ENCODE assay signal across 9 cellular contexts in the genomic region with DNA sequence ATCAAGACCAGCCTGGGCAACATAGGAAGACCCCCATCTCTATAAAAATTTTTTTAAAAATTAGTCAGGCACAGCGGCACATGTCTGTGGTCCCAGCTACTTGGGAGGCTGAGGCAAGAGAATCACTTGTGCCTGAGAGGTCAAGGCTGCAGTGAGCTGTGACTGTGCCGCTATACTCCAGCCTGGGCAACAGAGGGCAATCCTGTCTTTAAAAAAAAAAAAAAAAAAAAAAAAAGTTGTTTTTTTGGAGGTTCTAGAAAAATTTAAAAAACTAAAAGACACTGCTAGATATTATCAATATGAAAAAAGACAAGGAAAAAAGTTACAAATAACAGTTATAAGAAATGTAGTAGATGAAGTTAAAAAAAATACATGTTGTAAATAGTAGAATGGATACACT. TPM values are rescaled to one million over a fixed set of nuclear protein-coding genes. Genes with fewer than 3 reads are reported as not detected.
A peak's percentile ranks its signal among the peaks of the same experiment; 100 is the strongest.
DNase-seq lines count a peak whose midpoint lies in the region; ATAC-seq and TF ChIP-seq lines count a peak whose summit lies in the region.
"Had no signal": no experiment of that assay in that cellular context is flagged by ENCODE, and none has a peak within 500 bp of the region (broad histone marks: within the 10 kb centered on the region; RNA-seq: fewer than 3 reads in every experiment).

No MANE protein-coding gene starts in this region.

- H4K20me1 ChIP-seq in PC-9 (ENCODE audit: insufficient read depth), result no peaks in the 10 kb centered on the region

- CTCF ChIA-PET in PC-9 (lab: Charles Lee), result interaction anchor here (0.6 kb wide), 1 partner anchor 300 kb away, joined by 9 read pairs; no protein-coding TSS in a partner anchor

- BruUV-seq in PC-9 (replicated peaks; lab: Mats Ljungman, UMichigan), result no TSS peak

- no peaks in the 10 kb centered on the region for H3K4me1 ChIP-seq in PC-9 (replicated peaks; ENCODE audit: insufficient read depth)

- H3K27me3 ChIP-seq in PC-9 (ENCODE audit: insufficient read depth, low read depth), result no peaks in the 10 kb centered on the region

- DNase-seq in AG09319 (ENCODE audit: extremely low read depth, low read depth), result no peak
- no peak for DNase-seq in GM12864 (ENCODE audit: low read depth)
- DNase-seq in PC-9, result no peak
- DNase-seq in fibroblast of pulmonary artery (ENCODE audit: low read depth), result peak; percentile 16
- DNase-seq in NCI-H524 (lab: John Stamatoyannopoulos, UW), result no peak
- no peak for DNase-seq in cortex of kidney (lab: John Stamatoyannopoulos, UW)
- DNase-seq in mesenteric fat pad (ENCODE audit: low spot score), result no peak

- no peaks in the 10 kb centered on the region for H3K9me3 ChIP-seq in PC-9 (ENCODE audit: insufficient read depth, low read depth)

- H2AFZ ChIP-seq in PC-9, result no peak overlapping the region

- no peak overlapping the region for H3K4me2 ChIP-seq in PC-9

- intact Hi-C loops in PC-9 (cut with micrococcal nuclease; ENCODE audit: unreplicated experiment), result loop anchor here (5.0 to 10.0 kb wide), 2 partner anchors 407 to 1159 kb away; a partner anchor contains a TSS

- no peak overlapping the region for H3K4me3 ChIP-seq in GM12864 (ENCODE audit: low read depth, low read length)
- H3K4me3 ChIP-seq in PC-9, result no peak overlapping the region
- H3K4me3 ChIP-seq in fibroblast of pulmonary artery (replicated peaks; ENCODE audit: low read depth, low read length), result no peak overlapping the region

- H3K27ac ChIP-seq in PC-9, result no peak overlapping the region

- ATAC-seq in HG03469 (IDR thresholded peaks at IDR 0.05; ENCODE audit: unreplicated experiment), result no peak

- no peaks in the 10 kb centered on the region for H3K36me3 ChIP-seq in PC-9 (ENCODE audit: low read depth)

- POLR2A ChIA-PET in PC-9 (lab: Charles Lee; ENCODE audit: unreplicated experiment), result interaction anchor here (0.7 kb wide), 1 partner anchor 251 kb away, joined by 3 read pairs; a partner anchor contains a TSS

- peak; percentile 39 for TF ChIP-seq CTCF in AG09319 (IDR thresholded peaks at IDR 0.05; ENCODE audit: low read depth, low read length)
- peak; percentile 35 for TF ChIP-seq CTCF in GM12864 (IDR thresholded peaks at IDR 0.05; ENCODE audit: low read depth, low read length, missing control alignments)
- peak; percentile 72 for TF ChIP-seq CTCF in PC-9 (conservative IDR thresholded peaks at IDR 0.05)
- TF ChIP-seq CTCF in fibroblast of pulmonary artery (IDR thresholded peaks at IDR 0.05; ENCODE audit: low read length, missing control alignments), result peak; percentile 35

- no peaks in the 10 kb centered on the region for H3F3A ChIP-seq in PC-9 (ENCODE audit: insufficient read depth, low read depth)

- no peaks in the 10 kb centered on the region; the same call in 1 of the 2 replicates for H3K9me2 ChIP-seq in PC-9 (ENCODE audit: insufficient read depth)

- no peaks in the 10 kb centered on the region for H3K79me2 ChIP-seq in PC-9 (ENCODE audit: low read depth)

RNA-seq across cellular contexts. Expression of a gene that starts 56.1 kb away (rescaled TPM):
- 16.9 and 18.0 TPM in 2 replicates for total RNA-seq in PC-9 (2021)
- total RNA-seq in mesenteric fat pad, result 0.32 TPM
- total RNA-seq: endothelial cell of umbilical vein had no signal

Comparison
In these comparisons a context has a peak if more than half of its experiments do, and no peak if none do; other contexts are left out.
1. RNA of a gene that starts 56.1 kb away (total RNA-seq): 16.9 to 18.0 TPM in PC-9; 0.32 TPM in mesenteric fat pad (single experiment); every median in the first group is over 10 times any median in the second.
2. Peak in every context shown above with its lines, with median percentiles within 50 percentile points of each other: CTCF ChIP-seq.